In genomic region chr1:100810360-100810759, GRCh38 we compare ENCODE assay signal across 21 cellular contexts.
"Had no signal": no experiment of that assay in that cellular context is flagged by ENCODE, and none has a peak within 500 bp of the region (broad histone marks: within the 10 kb centered on the region; RNA-seq: fewer than 3 reads in every experiment).

No MANE protein-coding gene starts in this region.

- H3K4me1 ChIP-seq: body of pancreas, transverse colon had no signal

- H3K4me3 Mint-ChIP-seq: activated B cell treated with CpG ODN at 0.5 μM for 24 hours; activated CD8-positive, alpha-beta T cell treated with anti-CD3 and anti-CD28 coated beads for 36 hours; naive thymus-derived CD4-positive, alpha-beta T cell had no signal

- H3K27me3 ChIP-seq: body of pancreas, transverse colon had no signal

- H3K36me3 ChIP-seq: transverse colon had no signal

- DNase-seq: activated B cell treated with CpG ODN at 0.5 μM for 24 hours; activated CD4-positive, alpha-beta T cell treated with anti-CD3 and anti-CD28 coated beads for 48 hours; activated CD8-positive, alpha-beta T cell treated with anti-CD3 and anti-CD28 coated beads for 36 hours; activated gamma-delta T cell; activated T-cell treated with anti-CD3 and anti-CD28 coated beads, Interleukin-2, amount 50 U/mL, for 48 hours; amygdala; body of pancreas; cerebellar nuclear complex; effector CD8-positive, alpha-beta T cell; left colon; mucosa of descending colon; naive thymus-derived CD4-positive, alpha-beta T cell; posterior cingulate gyrus; retina; small intestine; stimulated activated CD4-positive, alpha-beta T cell treated with anti-CD3 and anti-CD28 coated beads, Interleukin-4, amount 100 ng/mL, for 4 hours; stimulated activated CD8-positive, alpha-beta memory T cell treated with anti-CD3 and anti-CD28 coated beads, Interleukin-4, amount 100 ng/mL, for 48 hours; stimulated activated naive CD8-positive, alpha-beta T cell treated with anti-CD3 and anti-CD28 coated beads, Interleukin-15, Interleukin-2, amounts not matched to agents 100 U/mL and 50 U/mL, for 24 hours; T-helper 2 cell; transverse colon had no signal

- ATAC-seq: activated CD8-positive, alpha-beta T cell treated with anti-CD3 and anti-CD28 coated beads for 36 hours; activated naive CD4-positive, alpha-beta T cell treated with anti-CD3 and anti-CD28 coated beads, Interleukin-2, amount 50 U/mL, for 72 hours; body of pancreas; left colon; mucosa of descending colon; naive thymus-derived CD4-positive, alpha-beta T cell; stimulated activated naive CD8-positive, alpha-beta T cell treated with anti-CD3 and anti-CD28 coated beads, Interleukin-15, Interleukin-2, amounts not matched to agents 100 U/mL and 50 U/mL, for 24 hours had no signal

- H3K27ac Mint-ChIP-seq: activated B cell treated with CpG ODN at 0.5 μM for 24 hours; activated CD8-positive, alpha-beta T cell treated with anti-CD3 and anti-CD28 coated beads for 36 hours; activated naive CD4-positive, alpha-beta T cell treated with anti-CD3 and anti-CD28 coated beads, Interleukin-2, amount 50 U/mL, for 72 hours; naive thymus-derived CD4-positive, alpha-beta T cell had no signal

- H3K9me3 Mint-ChIP-seq: activated B cell treated with CpG ODN at 0.5 μM for 24 hours; activated CD8-positive, alpha-beta T cell treated with anti-CD3 and anti-CD28 coated beads for 36 hours; activated naive CD4-positive, alpha-beta T cell treated with anti-CD3 and anti-CD28 coated beads, Interleukin-2, amount 50 U/mL, for 72 hours had no signal

- H3K9me3 ChIP-seq: body of pancreas, mucosa of descending colon, transverse colon had no signal

- H3K36me3 Mint-ChIP-seq: activated naive CD4-positive, alpha-beta T cell treated with anti-CD3 and anti-CD28 coated beads, Interleukin-2, amount 50 U/mL, for 72 hours had no signal

- H3K4me3 ChIP-seq: body of pancreas, mucosa of descending colon, transverse colon had no signal

- H3K27ac ChIP-seq: body of pancreas, transverse colon had no signal
